ENCODE assay signal across 8 cellular contexts in genomic region chr12:12610711-12611110, GRCh38. TPM values are rescaled to one million over a fixed set of nuclear protein-coding genes. Genes with fewer than 3 reads are reported as not detected.
DNase-seq lines count a peak whose midpoint lies in the region; ATAC-seq, FAIRE-seq and TF ChIP-seq lines count a peak whose summit lies in the region.

No MANE protein-coding gene starts in this region.

- intact Hi-C loops in activated B cell treated with CpG ODN at 0.5 μM for 24 hours (cut with micrococcal nuclease) (loop anchor here (1.0 to 5.0 kb wide), 11 partner anchors 28 to 1888 kb away; partner anchors contain the start of genes BORCS5, GPR19, GSG1 and HEBP1), right cardiac atrium (cut with DNase I) (no loop called here), spleen (cut with DNase I; ENCODE audit: low total_unique reads) (no loop called here)

- CTCF ChIA-PET in activated B cell treated with CpG ODN at 0.5 μM for 24 hours (lab: Charles Lee) = no interaction called here

- TF ChIP-seq CTCF in HFFc6 (IDR thresholded peaks at IDR 0.05) (no peak), activated B cell treated with CpG ODN at 0.5 μM for 24 hours (IDR thresholded peaks at IDR 0.05) (no peak), spleen (IDR thresholded peaks at IDR 0.05 in 8 of 11, conservative IDR thresholded peaks at IDR 0.05 in 3 of 11) (no peak)

- H3K9me3 ChIP-seq in right cardiac atrium (ENCODE audit: control insufficient read depth, low read length) = no peaks in the 10 kb centered on the region
- H3K9me3 ChIP-seq in spleen = no peaks in the 10 kb centered on the region

- H3K27ac Mint-ChIP-seq in HFFc6 = peak overlapping the region; percentile 91
- peak overlapping the region; percentile 97 for H3K27ac Mint-ChIP-seq in activated B cell treated with CpG ODN at 0.5 μM for 24 hours

- peaks cover 0 to 5% (median 0%) of the 10 kb centered on the region in 6 donors for H3K36me3 ChIP-seq in spleen

- ATAC-seq in activated B cell treated with CpG ODN at 0.5 μM for 24 hours (ENCODE audit: low read depth) (no peak), right cardiac atrium (no peak), GM19463 (IDR thresholded peaks at IDR 0.05; ENCODE audit: unreplicated experiment) (no peak)

- H3K36me3 Mint-ChIP-seq in HFFc6 (ENCODE audit: low read depth) = peaks cover 4% of the 10 kb centered on the region
- H3K36me3 Mint-ChIP-seq in activated B cell treated with CpG ODN at 0.5 μM for 24 hours (ENCODE audit: low read depth) = peaks cover 12% of the 10 kb centered on the region

- H3K4me1 Mint-ChIP-seq in HFFc6 (ENCODE audit: low read depth) (peaks cover 36% of the 10 kb centered on the region), activated B cell treated with CpG ODN at 0.5 μM for 24 hours (peaks cover 31% of the 10 kb centered on the region)

- H3K27me3 Mint-ChIP-seq in HFFc6 (ENCODE audit: insufficient read depth) = no peaks in the 10 kb centered on the region; the same call in 1 of the 2 replicates
- H3K27me3 Mint-ChIP-seq in activated B cell treated with CpG ODN at 0.5 μM for 24 hours = no peaks in the 10 kb centered on the region

- POLR2A ChIA-PET in activated B cell treated with CpG ODN at 0.5 μM for 24 hours (lab: Charles Lee) = interaction anchor here (0.6 to 2.2 kb wide), 4 partner anchors 11 to 254 kb away, joined by 3 to 10 read pairs (median 6); partner anchors contain the start of gene BORCS5

- H3K27me3 ChIP-seq in right cardiac atrium (ENCODE audit: control insufficient read depth, insufficient read depth) = no peaks in the 10 kb centered on the region
- no peaks in the 10 kb centered on the region for H3K27me3 ChIP-seq in spleen (replicated peaks in 1 of 7)

- DNase-seq in HFFc6 (no peak), activated B cell treated with CpG ODN at 0.5 μM for 24 hours (no peak), right cardiac atrium (no peak), spleen (no peak), cortex of kidney (lab: John Stamatoyannopoulos, UW) (no peak), KG1 (lab: John Stamatoyannopoulos, UW) (no peak), urothelium cell line (ENCODE audit: low spot score) (no peak)

- WGBS in right cardiac atrium = 90% methylated on average over 4 of the region's 4 CpGs
- WGBS in spleen, 5 donors = 71 to 89% (median 86%) methylated on average over 4 of the region's 4 CpGs

- H3K4me1 ChIP-seq in right cardiac atrium (ENCODE audit: control insufficient read depth, insufficient read depth, low read length) = no peaks in the 10 kb centered on the region
- peaks cover 14 to 47% (median 39%) of the 10 kb centered on the region in 6 donors for H3K4me1 ChIP-seq in spleen

- no peaks in the 10 kb centered on the region for H3K9me3 Mint-ChIP-seq in HFFc6
- no peaks in the 10 kb centered on the region for H3K9me3 Mint-ChIP-seq in activated B cell treated with CpG ODN at 0.5 μM for 24 hours

- peak overlapping the region; percentile 71 for H3K27ac ChIP-seq in right cardiac atrium (ENCODE audit: low read length)
- peak overlapping the region; percentile 82 to 98 (median 94) for H3K27ac ChIP-seq in spleen

- peak overlapping the region; percentile 99 for H3K4me3 Mint-ChIP-seq in HFFc6
- H3K4me3 Mint-ChIP-seq in activated B cell treated with CpG ODN at 0.5 μM for 24 hours = peak overlapping the region; percentile 94

- no peak for TF ChIP-seq POLR2A in spleen (IDR thresholded peaks at IDR 0.05)

- no peak for FAIRE-seq in urothelium cell line (lab: Jason Lieb, UNC)

- H3K4me3 ChIP-seq in right cardiac atrium (ENCODE audit: low read length) (peak overlapping the region; percentile 65), spleen (peak overlapping the region in 4 of 8 donors; percentile 65 to 90 (median 72))

RNA-seq across cellular contexts. Expression of gene CREBL2, which starts 1.0 kb away (rescaled TPM):
- 10 to 100 TPM; 20.9 to 25.7 (median 23.2) TPM for total RNA-seq in HFFc6 (2021; fragmentation: NEBNext Ultra II Directional; extraction: Animal tissue kit (Norgen Biotek cat#: 25700))
- total RNA-seq in activated B cell treated with CpG ODN at 0.5 μM for 24 hours (10.1 and 10.8 TPM in 2 replicates), right cardiac atrium (10 to 100 TPM; 22.4 to 24.9 (median 23.4) TPM), spleen (10 to 100 TPM; 28.6 to 76.0 (median 60.7) TPM)
- polyA plus RNA-seq in right cardiac atrium (16.7 TPM), spleen (10 to 100 TPM; 14.3 to 28.3 (median 21.6) TPM)

RNA-seq across cellular contexts. Expression of gene DUSP16, which starts 48.0 kb away (rescaled TPM):
- 1 to 10 TPM; 5.9 to 8.9 (median 7.4) TPM for total RNA-seq in HFFc6 (2021; fragmentation: NEBNext Ultra II Directional; extraction: Animal tissue kit (Norgen Biotek cat#: 25700))
- total RNA-seq in activated B cell treated with CpG ODN at 0.5 μM for 24 hours (1.1 and 2.0 TPM in 2 replicates), right cardiac atrium (10 to 100 TPM; 11.1 to 17.2 (median 14.3) TPM), spleen (10 to 100 TPM; 19.2 to 43.7 (median 22.1) TPM)
- polyA plus RNA-seq in right cardiac atrium (4.2 TPM), spleen (1 to 10 TPM; 2.2 to 4.7 (median 2.3) TPM)
